In the genomic region with DNA sequence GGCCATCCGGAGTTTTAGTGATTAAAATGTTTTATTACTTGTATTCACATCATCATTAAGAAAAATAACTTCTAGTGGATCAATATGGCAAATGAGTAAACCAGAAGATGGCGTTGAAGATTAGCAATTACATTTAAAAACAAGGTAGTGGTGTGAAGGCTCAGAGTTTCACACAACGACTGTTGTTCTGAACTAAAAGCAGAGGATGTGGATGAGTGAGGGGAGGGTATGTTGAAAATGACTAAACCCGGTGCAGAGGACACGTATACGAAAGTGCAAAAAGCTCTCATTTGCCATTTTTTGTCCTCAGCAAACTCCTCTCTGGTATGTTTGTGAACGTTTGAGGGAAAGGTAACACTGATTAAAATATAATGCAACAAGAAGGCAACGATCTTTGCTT, we compare ENCODE assay signal across 11 cellular contexts. TPM values are rescaled to one million over a fixed set of nuclear protein-coding genes. Genes with fewer than 3 reads are reported as not detected.
DNase-seq lines count a peak whose midpoint lies in the region; ATAC-seq and TF ChIP-seq lines count a peak whose summit lies in the region.
"Had no signal": no experiment of that assay in that cellular context is flagged by ENCODE, and none has a peak within 500 bp of the region (broad histone marks: within the 10 kb centered on the region; RNA-seq: fewer than 3 reads in every experiment).

No MANE protein-coding gene starts in this region.

- peak overlapping the region; percentile 71 to 95 (median 83) for H3K4me3 Mint-ChIP-seq in CD8-positive, alpha-beta memory T cell
- peak overlapping the region; percentile 95 for H3K4me3 Mint-ChIP-seq in activated naive CD8-positive, alpha-beta T cell treated with anti-CD3 and anti-CD28 coated beads for 36 hours
- H3K4me3 Mint-ChIP-seq: mesothelial cell of epicardium had no signal

- no peaks in the 10 kb centered on the region for H3K27me3 ChIP-seq in CD8-positive, alpha-beta memory T cell (ENCODE audit: insufficient read depth, low read length, poor library complexity, severe bottlenecking)
- H3K27me3 ChIP-seq in vagina (no peaks in the 10 kb centered on the region), brain microvascular endothelial cell (replicated peaks) (peaks cover 66% of the 10 kb centered on the region)

- in situ Hi-C loops in brain microvascular endothelial cell (cut with HindIII; ENCODE audit: low pct_ligation_motif_present, low sequenced_read_pairs): no loop called here

- TF ChIP-seq CTCF in vagina (IDR thresholded peaks at IDR 0.05) (no peak), brain microvascular endothelial cell (IDR thresholded peaks at IDR 0.05; ENCODE audit: low read depth, low read length, missing control alignments) (no peak)

- H3K9me3 Mint-ChIP-seq in CD8-positive, alpha-beta memory T cell: no peaks in the 10 kb centered on the region
- no peaks in the 10 kb centered on the region for H3K9me3 Mint-ChIP-seq in activated naive CD8-positive, alpha-beta T cell treated with anti-CD3 and anti-CD28 coated beads for 36 hours
- H3K9me3 Mint-ChIP-seq: mesothelial cell of epicardium had no signal

- ATAC-seq in GM18870 (IDR thresholded peaks at IDR 0.05; ENCODE audit: unreplicated experiment) (peak; percentile 44), HG03135 (IDR thresholded peaks at IDR 0.05; ENCODE audit: unreplicated experiment) (peak; percentile 35)

- TF ChIP-seq POLR2A in vagina (IDR thresholded peaks at IDR 0.05): no peak

- POLR2A ChIA-PET in CD8-positive, alpha-beta memory T cell (lab: Charles Lee): no interaction called here

- intact Hi-C loops in vagina (cut with DNase I): no loop called here

- H3K36me3 ChIP-seq in CD8-positive, alpha-beta memory T cell (ENCODE audit: insufficient read depth, low read length): no peaks in the 10 kb centered on the region
- H3K36me3 ChIP-seq in vagina (no peaks in the 10 kb centered on the region), brain microvascular endothelial cell (replicated peaks) (no peaks in the 10 kb centered on the region)

- H3K27me3 Mint-ChIP-seq in CD8-positive, alpha-beta memory T cell: peaks cover 9 to 12% of the 10 kb centered on the region in 2 donors
- H3K27me3 Mint-ChIP-seq in activated naive CD8-positive, alpha-beta T cell treated with anti-CD3 and anti-CD28 coated beads for 36 hours: peaks cover 38% of the 10 kb centered on the region

- peak in 1 of 5 donors; percentile 30 for DNase-seq in CD8-positive, alpha-beta memory T cell
- DNase-seq in activated naive CD8-positive, alpha-beta T cell treated with anti-CD3 and anti-CD28 coated beads for 36 hours: peak; percentile 31
- DNase-seq in vagina (ENCODE audit: extremely low spot score in 2 of 2): no peak
- no peak for DNase-seq in brain microvascular endothelial cell
- DNase-seq in substantia nigra (lab: John Stamatoyannopoulos, UW): no peak
- no peak for DNase-seq in mucosa of gallbladder (ENCODE audit: low spot score)
- DNase-seq: DMS 273 treated with DMSO at 0.1 percent for 48 hours had no signal

- no peaks in the 10 kb centered on the region for H3K9me3 ChIP-seq in CD8-positive, alpha-beta memory T cell (ENCODE audit: low read length)
- no peaks in the 10 kb centered on the region for H3K9me3 ChIP-seq in vagina

- H3K36me3 Mint-ChIP-seq in CD8-positive, alpha-beta memory T cell: peaks cover 0 to 12% (median 0%) of the 10 kb centered on the region in 3 donors
- peaks cover 25% of the 10 kb centered on the region for H3K36me3 Mint-ChIP-seq in activated naive CD8-positive, alpha-beta T cell treated with anti-CD3 and anti-CD28 coated beads for 36 hours
- H3K36me3 Mint-ChIP-seq: mesothelial cell of epicardium had no signal

- peak overlapping the region; percentile 15 for H3K4me3 ChIP-seq in CD8-positive, alpha-beta memory T cell (ENCODE audit: low read length)
- H3K4me3 ChIP-seq in vagina (no peak overlapping the region), brain microvascular endothelial cell (ENCODE audit: low read depth, low read length) (no peak overlapping the region)
- H3K4me3 ChIP-seq: SK-N-MC had no signal

- peaks cover 28% of the 10 kb centered on the region for H3K4me1 ChIP-seq in CD8-positive, alpha-beta memory T cell (ENCODE audit: insufficient read depth, low read length)
- H3K4me1 ChIP-seq in vagina: peaks cover 29% of the 10 kb centered on the region

- H3K27ac ChIP-seq in CD8-positive, alpha-beta memory T cell (ENCODE audit: low read depth, low read length): no peak overlapping the region
- H3K27ac ChIP-seq in vagina (no peak overlapping the region), brain microvascular endothelial cell (no peak overlapping the region), substantia nigra (ENCODE audit: low read depth, low read length, poor library complexity, severe bottlenecking) (no peak overlapping the region)
- H3K27ac ChIP-seq: SK-N-MC had no signal

- peaks cover 24 to 29% (median 28%) of the 10 kb centered on the region in 3 donors for H3K4me1 Mint-ChIP-seq in CD8-positive, alpha-beta memory T cell
- peaks cover 38% of the 10 kb centered on the region for H3K4me1 Mint-ChIP-seq in activated naive CD8-positive, alpha-beta T cell treated with anti-CD3 and anti-CD28 coated beads for 36 hours

- peak overlapping the region in 7 of 8 donors; percentile 0 to 75 (median 64) for H3K27ac Mint-ChIP-seq in CD8-positive, alpha-beta memory T cell
- peak overlapping the region; percentile 96 for H3K27ac Mint-ChIP-seq in activated naive CD8-positive, alpha-beta T cell treated with anti-CD3 and anti-CD28 coated beads for 36 hours
- H3K27ac Mint-ChIP-seq: mesothelial cell of epicardium had no signal

- CTCF ChIA-PET in CD8-positive, alpha-beta memory T cell (lab: Charles Lee): interaction anchor here (1.2 to 2.7 kb wide), 4 partner anchors 15 to 356 kb away, joined by 3 to 9 read pairs (median 4); no protein-coding TSS in a partner anchor

RNA-seq across cellular contexts. Expression of a gene that starts 1.9 kb away (rescaled TPM):
- 100 to 1,000 TPM; 700 to 703 TPM for total RNA-seq in CD8-positive, alpha-beta memory T cell
- 3.4 TPM for polyA plus RNA-seq in CD8-positive, alpha-beta memory T cell
- 100 to 1,000 TPM; 432 to 438 TPM for total RNA-seq in activated naive CD8-positive, alpha-beta T cell treated with anti-CD3 and anti-CD28 coated beads for 36 hours
- 2.9 TPM for total RNA-seq in vagina
- 2.9 TPM for total RNA-seq in mucosa of gallbladder
- total RNA-seq: mesothelial cell of epicardium had no signal

Comparison
In these comparisons a context has a peak if more than half of its experiments do, and no peak if none do; other contexts are left out.
1. RNA of a gene that starts 1.9 kb away (total RNA-seq): 700 to 703 TPM in CD8-positive, alpha-beta memory T cell and 432 to 438 TPM in activated naive CD8-positive, alpha-beta T cell treated with anti-CD3 and anti-CD28 coated beads for 36 hours; 2.9 TPM in vagina (single experiment) and 2.9 TPM in mucosa of gallbladder (single experiment); every median in the first group is over 100 times any median in the second.